ENCODE assay signal across 22 cellular contexts in genomic region chr10:111446966-111447365, GRCh38.
A peak's percentile ranks its signal among the peaks of the same experiment; 100 is the strongest.
DNase-seq lines count a peak whose midpoint lies in the region; TF ChIP-seq lines count a peak whose summit lies in the region.
"Had no signal": no experiment of that assay in that cellular context is flagged by ENCODE, and none has a peak within 500 bp of the region (broad histone marks: within the 10 kb centered on the region; RNA-seq: fewer than 3 reads in every experiment).

No MANE protein-coding gene starts in this region.

- H3K4me2 ChIP-seq in GM23248 (ENCODE audit: unreplicated experiment): no peak overlapping the region
- H3K4me2 ChIP-seq: BLaER1 had no signal

- no peak overlapping the region for H3K9ac ChIP-seq in GM23248
- H3K9ac ChIP-seq: BLaER1 had no signal

- no peaks in the 10 kb centered on the region for H3K9me3 ChIP-seq in GM23248 (ENCODE audit: low read depth)
- H3K9me3 ChIP-seq: BE2C, BLaER1 had no signal

- H3K9me2 ChIP-seq in GM23248 (ENCODE audit: insufficient read depth): no peaks in the 10 kb centered on the region

- H2AFZ ChIP-seq in GM23248: no peak overlapping the region

- no peaks in the 10 kb centered on the region for H3K79me2 ChIP-seq in GM23248 (ENCODE audit: insufficient read depth)

- in situ Hi-C loops in GM23248 (cut with MboI): no loop called here

- no peaks in the 10 kb centered on the region for H3K27me3 ChIP-seq in GM23248 (replicated peaks; ENCODE audit: insufficient read depth)
- H3K27me3 ChIP-seq: BE2C, BLaER1 had no signal

- H3K36me3 ChIP-seq in GM23248 (ENCODE audit: low read depth): no peaks in the 10 kb centered on the region
- H3K36me3 ChIP-seq: BE2C, BLaER1 had no signal

- TF ChIP-seq CTCF in fibroblast of mammary gland (conservative IDR thresholded peaks at IDR 0.05; ENCODE audit: control insufficient read depth, insufficient read depth, low read depth, low read length): no peak

- H3K4me3 ChIP-seq in GM23248 (no peak overlapping the region), fibroblast of mammary gland (ENCODE audit: control insufficient read depth, low read depth, low read length) (no peak overlapping the region)
- H3K4me3 ChIP-seq: BLaER1 had no signal

- H3F3A ChIP-seq in GM23248 (ENCODE audit: insufficient read depth): peaks cover 5% of the 10 kb centered on the region; the same call in 1 of the 2 replicates

- H3K4me1 ChIP-seq in GM23248 (ENCODE audit: insufficient read depth): no peaks in the 10 kb centered on the region
- H3K4me1 ChIP-seq: BLaER1 had no signal

- no peak overlapping the region for H3K27ac ChIP-seq in GM23248
- H3K27ac ChIP-seq: BLaER1 had no signal

- peak; percentile 12 for DNase-seq in AG20443 (ENCODE audit: low spot score)
- DNase-seq in GM23248: peak; percentile 59
- peak; percentile 4 for DNase-seq in fibroblast of mammary gland (ENCODE audit: low read depth)
- no peak for DNase-seq in pons (ENCODE audit: low spot score)
- DNase-seq in stimulated activated CD4-positive, alpha-beta T cell treated with anti-CD3 and anti-CD28 coated beads, Interleukin-4, amount 100 ng/mL, for 24 hours: no peak
- no peak for DNase-seq in NCI-H146 treated with DMSO at 0.1 percent for 48 hours (lab: John Stamatoyannopoulos, UW; ENCODE audit: unreplicated experiment)
- DNase-seq: 8988T; ACHN; BE2C; C1 segment of cervical spinal cord; CD4-positive, alpha-beta memory T cell; CD4-positive, CD25-positive, alpha-beta regulatory T cell; CD8-positive, alpha-beta memory T cell; COR-L47; DMS 273 treated with DMSO at 0.1 percent for 48 hours; DMS153; DMS53; DMS79; DND-41; EL; GDM1 had no signal

- H4K20me1 ChIP-seq in GM23248 (ENCODE audit: insufficient read depth): no peaks in the 10 kb centered on the region
- H4K20me1 ChIP-seq: BLaER1 had no signal

Comparison
In these comparisons a context has a peak if more than half of its experiments do, and no peak if none do; other contexts are left out.
1. DNase-seq: peak in AG20443 (single experiment), GM23248 (single experiment) and fibroblast of mammary gland (single experiment); none in pons (single experiment), stimulated activated CD4-positive, alpha-beta T cell treated with anti-CD3 and anti-CD28 coated beads, Interleukin-4, amount 100 ng/mL, for 24 hours (single experiment) and NCI-H146 treated with DMSO at 0.1 percent for 48 hours (single experiment).